ENCODE assay signal across 9 cellular contexts in genomic region chr4:72468904-72469502, GRCh38.
DNase-seq lines count a peak whose midpoint lies in the region; ATAC-seq and TF ChIP-seq lines count a peak whose summit lies in the region.
"Had no signal": no experiment of that assay in that cellular context is flagged by ENCODE, and none has a peak within 500 bp of the region (broad histone marks: within the 10 kb centered on the region; RNA-seq: fewer than 3 reads in every experiment).

No MANE protein-coding gene starts in this region.

- no peaks in the 10 kb centered on the region for H3K4me1 Mint-ChIP-seq in activated naive CD4-positive, alpha-beta T cell treated with anti-CD3 and anti-CD28 coated beads for 36 hours (ENCODE audit: low read depth)

- no peaks in the 10 kb centered on the region for H3K27me3 ChIP-seq in foreskin keratinocyte

- no peaks in the 10 kb centered on the region for H3K27me3 Mint-ChIP-seq in activated naive CD4-positive, alpha-beta T cell treated with anti-CD3 and anti-CD28 coated beads for 36 hours (ENCODE audit: low read depth)

- CTCF ChIA-PET in activated naive CD4-positive, alpha-beta T cell treated with anti-CD3 and anti-CD28 coated beads for 36 hours (lab: Charles Lee) = interaction anchor here (0.7 kb wide), 1 partner anchor 411 kb away, joined by 3 read pairs; no protein-coding TSS in a partner anchor

- H3K4me1 ChIP-seq in foreskin keratinocyte = no peaks in the 10 kb centered on the region

- intact Hi-C loops in posterior vena cava (cut with DNase I) = loop anchor here in 1 of 2 donors (10.0 kb wide), 1 partner anchor 144 kb away; no protein-coding TSS in a partner anchor
- intact Hi-C loops in activated naive CD4-positive, alpha-beta T cell treated with anti-CD3 and anti-CD28 coated beads for 36 hours (cut with micrococcal nuclease) = loop anchor here (1.0 kb wide), 2 partner anchors 143 to 173 kb away; no protein-coding TSS in a partner anchor

- ATAC-seq in foreskin keratinocyte = no peak

- no peak overlapping the region for H3K4me3 Mint-ChIP-seq in activated naive CD4-positive, alpha-beta T cell treated with anti-CD3 and anti-CD28 coated beads for 36 hours

- DNase-seq in A172 (ENCODE audit: low spot score) (peak; percentile 1), RPMI8226 (peak; percentile 31), foreskin keratinocyte (no peak), posterior vena cava (ENCODE audit: low spot score) (no peak), mucosa of gallbladder (ENCODE audit: low spot score) (no peak)
- DNase-seq in activated naive CD4-positive, alpha-beta T cell treated with anti-CD3 and anti-CD28 coated beads for 36 hours = no peak
- DNase-seq in activated effector memory CD4-positive, alpha-beta T cell treated with anti-CD3 and anti-CD28 coated beads, Interleukin-2, amount 50 U/mL, for 16 hours = no peak
- DNase-seq: kidney glomerular epithelial cell had no signal

- TF ChIP-seq CTCF in GM12873 (IDR thresholded peaks at IDR 0.05; ENCODE audit: insufficient read depth, low read depth, low read length, missing control alignments) = peak; percentile 33
- peak; percentile 72 for TF ChIP-seq CTCF in foreskin keratinocyte (conservative IDR thresholded peaks at IDR 0.05)

- H3K27ac ChIP-seq in foreskin keratinocyte = no peak overlapping the region

- H3K9me3 Mint-ChIP-seq in activated naive CD4-positive, alpha-beta T cell treated with anti-CD3 and anti-CD28 coated beads for 36 hours = no peaks in the 10 kb centered on the region

- H3K27ac Mint-ChIP-seq in activated naive CD4-positive, alpha-beta T cell treated with anti-CD3 and anti-CD28 coated beads for 36 hours = no peak overlapping the region

- no peaks in the 10 kb centered on the region for H3K36me3 Mint-ChIP-seq in activated naive CD4-positive, alpha-beta T cell treated with anti-CD3 and anti-CD28 coated beads for 36 hours (ENCODE audit: low read depth)

Comparison
In these comparisons a context has a peak if more than half of its experiments do, and no peak if none do; other contexts are left out.
1. DNase-seq: peak in A172 (single experiment) and RPMI8226 (single experiment); none in foreskin keratinocyte (0 of 2), posterior vena cava (single experiment), mucosa of gallbladder (single experiment), activated naive CD4-positive, alpha-beta T cell treated with anti-CD3 and anti-CD28 coated beads for 36 hours (single experiment) and activated effector memory CD4-positive, alpha-beta T cell treated with anti-CD3 and anti-CD28 coated beads, Interleukin-2, amount 50 U/mL, for 16 hours (single experiment).